In the genomic region with DNA sequence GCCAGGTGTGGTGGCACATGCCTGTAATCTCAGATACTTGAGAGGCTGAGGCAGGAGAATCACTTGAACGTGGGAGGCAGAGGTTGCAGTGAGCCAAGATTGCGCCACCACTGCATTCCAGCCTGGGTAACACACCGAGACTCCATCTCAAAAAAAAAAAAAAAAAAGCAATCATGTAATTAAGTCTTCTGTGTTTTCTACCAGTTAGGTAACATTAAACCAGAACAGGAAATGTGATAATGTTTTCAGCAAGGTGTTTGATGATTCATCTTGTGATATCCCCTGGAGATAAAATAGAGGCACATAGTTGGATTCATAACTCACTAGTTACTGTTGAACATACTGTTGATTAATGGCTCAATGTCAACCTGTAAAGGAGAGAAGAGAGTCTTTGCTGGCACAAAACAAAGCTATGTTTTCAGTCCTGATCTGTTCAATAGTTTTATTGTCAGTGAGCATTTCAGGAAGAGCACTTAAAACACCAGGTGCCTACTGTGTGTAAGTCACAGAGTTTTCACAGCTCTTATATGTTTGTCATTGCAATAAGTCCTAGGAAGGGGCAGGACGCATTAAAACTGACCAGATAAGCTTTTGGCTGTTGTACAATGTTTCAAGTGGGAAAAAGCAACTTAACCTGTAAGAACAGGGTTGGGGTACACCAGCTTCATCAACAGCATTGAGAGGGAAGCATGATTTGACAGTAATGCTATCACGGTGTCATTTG, we compare ENCODE assay signal across 14 cellular contexts. TPM values are rescaled to one million over a fixed set of nuclear protein-coding genes. Genes with fewer than 3 reads are reported as not detected.
DNase-seq lines count a peak whose midpoint lies in the region; ATAC-seq, FAIRE-seq and TF ChIP-seq lines count a peak whose summit lies in the region.
"Had no signal": no experiment of that assay in that cellular context is flagged by ENCODE, and none has a peak within 500 bp of the region (broad histone marks: within the 10 kb centered on the region; RNA-seq: fewer than 3 reads in every experiment).

No MANE protein-coding gene starts in this region.

- FAIRE-seq in RCC 7860 (lab: Jason Lieb, UNC) = peak; percentile 49

- H3K36me3 ChIP-seq in right atrium auricular region = peaks cover 14% of the 10 kb centered on the region
- H3K36me3 ChIP-seq: neural progenitor cell had no signal

- TF ChIP-seq CTCF in right atrium auricular region (IDR thresholded peaks at IDR 0.05) (no peak), fibroblast of villous mesenchyme (IDR thresholded peaks at IDR 0.05; ENCODE audit: insufficient read depth, low read depth, low read length) (no peak), type B pancreatic cell (conservative IDR thresholded peaks at IDR 0.05) (no peak), GM10248 (IDR thresholded peaks at IDR 0.05; ENCODE audit: control extremely low read depth, extremely low read depth, low read depth, missing control alignments) (no peak)

- H3K27ac Mint-ChIP-seq in type B pancreatic cell = peak overlapping the region; percentile 75
- H3K27ac Mint-ChIP-seq: neural progenitor cell had no signal

- no peaks in the 10 kb centered on the region for H3K27me3 ChIP-seq in right atrium auricular region
- H3K27me3 ChIP-seq: BLaER1, dorsolateral prefrontal cortex, neural progenitor cell had no signal

- H3K4me3 ChIP-seq in right atrium auricular region = no peak overlapping the region
- H3K4me3 ChIP-seq in fibroblast of villous mesenchyme (ENCODE audit: low read depth, low read length) = no peak overlapping the region
- H3K4me3 ChIP-seq: BLaER1, dorsolateral prefrontal cortex, neural progenitor cell had no signal

- H3K27me3 Mint-ChIP-seq in type B pancreatic cell = no peaks in the 10 kb centered on the region

- no peaks in the 10 kb centered on the region for H3K4me1 ChIP-seq in right atrium auricular region
- H3K4me1 ChIP-seq: BLaER1, neural progenitor cell had no signal

- no peak overlapping the region for H3K27ac ChIP-seq in right atrium auricular region
- H3K27ac ChIP-seq: BLaER1, dorsolateral prefrontal cortex, KMS-11, neural progenitor cell had no signal

- intact Hi-C loops in left cardiac atrium (cut with DNase I) = no loop called here

- H3K9me3 ChIP-seq in right atrium auricular region = no peaks in the 10 kb centered on the region
- H3K9me3 ChIP-seq: BLaER1 had no signal

- peak; percentile 36 for DNase-seq in left cardiac atrium
- no peak for DNase-seq in right atrium auricular region (ENCODE audit: low spot score)
- peak; percentile 73 for DNase-seq in RCC 7860 (ENCODE audit: low spot score)
- DNase-seq in fibroblast of villous mesenchyme (ENCODE audit: low read depth) = peak; percentile 34
- DNase-seq in type B pancreatic cell (ENCODE audit: extremely low spot score, unreplicated experiment) = no peak
- no peak for DNase-seq in GM10248 (ENCODE audit: extremely low spot score)
- DNase-seq: dorsolateral prefrontal cortex; NK-92 treated with Interleukin-12 subunit alpha and Interleukin-12 subunit beta, amount 100 ng/mL, for 24 hours had no signal

- ATAC-seq in left cardiac atrium = peak in 1 of 2 donors; percentile 78
- ATAC-seq in GM18517 (IDR thresholded peaks at IDR 0.05; ENCODE audit: unreplicated experiment) = no peak
- ATAC-seq in HG02588 (IDR thresholded peaks at IDR 0.05; ENCODE audit: unreplicated experiment) = no peak

- peaks cover 4% of the 10 kb centered on the region for H3K4me1 Mint-ChIP-seq in type B pancreatic cell (ENCODE audit: unreplicated experiment)
- H3K4me1 Mint-ChIP-seq: neural progenitor cell had no signal

- no peaks in the 10 kb centered on the region for H3K9me3 Mint-ChIP-seq in type B pancreatic cell
- H3K9me3 Mint-ChIP-seq: neural progenitor cell had no signal

- peaks cover under 1% of the 10 kb centered on the region for H3K36me3 Mint-ChIP-seq in type B pancreatic cell
- H3K36me3 Mint-ChIP-seq: neural progenitor cell had no signal

- POLR2A ChIA-PET in GM10248 (lab: Yijun Ruan, JAX) = no interaction called here

- peak overlapping the region; percentile 45 for H3K4me3 Mint-ChIP-seq in type B pancreatic cell
- H3K4me3 Mint-ChIP-seq: neural progenitor cell had no signal

- CTCF ChIA-PET in GM10248 (lab: Yijun Ruan, JAX) = interaction anchor here (1.2 to 17.4 kb wide), 2 partner anchors 8 to 25 kb away, joined by 3 to 155 read pairs; a partner anchor contains a TSS

RNA-seq across cellular contexts. Expression of a gene that starts 19.5 kb away (rescaled TPM):
- total RNA-seq in left cardiac atrium = 10 to 100 TPM; 43.6 to 52.8 TPM
- 10 to 100 TPM; 39.1 to 39.3 TPM for total RNA-seq in right atrium auricular region
- 40.9 and 60.5 TPM in 2 replicates for total RNA-seq in fibroblast of villous mesenchyme
- 63.4 and 68.5 TPM in 2 replicates for total RNA-seq in type B pancreatic cell (ENCODE audit: low replicate concordance)

RNA-seq across cellular contexts. Expression of a gene that starts 22.8 kb away (rescaled TPM):
- total RNA-seq in left cardiac atrium (under 1 TPM; 0.13 to 0.15 TPM), right atrium auricular region (not detected), fibroblast of villous mesenchyme (not detected in 2 replicates), type B pancreatic cell (ENCODE audit: low replicate concordance) (0.27 and 0.74 TPM in 2 replicates)
- total RNA-seq: subcutaneous adipose tissue had no signal

RNA-seq across cellular contexts. Expression of a gene that starts 22.9 kb away (rescaled TPM):
- total RNA-seq in left cardiac atrium (1 to 10 TPM; 6.8 to 7.8 TPM), right atrium auricular region (10 to 100 TPM in 1 of 2 donors, 1 to 10 TPM in 1; 8.6 to 10.3 TPM), fibroblast of villous mesenchyme (10.3 and 25.9 TPM in 2 replicates), type B pancreatic cell (ENCODE audit: low replicate concordance) (11.0 and 16.6 TPM in 2 replicates)

RNA-seq across cellular contexts. Expression of a gene that starts 45.8 kb away (rescaled TPM):
- 1 to 10 TPM in 1 of 2 donors, under 1 TPM in 1; 0.94 to 2.0 TPM for total RNA-seq in left cardiac atrium
- total RNA-seq in right atrium auricular region = under 1 TPM in 1 of 2 donors, not detected in 1; 0.67 TPM
- 0.86 and 1.6 TPM in 2 replicates for total RNA-seq in fibroblast of villous mesenchyme
- total RNA-seq in type B pancreatic cell (ENCODE audit: low replicate concordance) = 1.2 and 7.8 TPM in 2 replicates

RNA-seq across cellular contexts. Expression of a gene that starts 50.2 kb away (rescaled TPM):
- not detected for total RNA-seq in left cardiac atrium
- total RNA-seq in right atrium auricular region = not detected
- not detected in 2 replicates for total RNA-seq in fibroblast of villous mesenchyme
- not detected in 2 replicates for total RNA-seq in type B pancreatic cell (ENCODE audit: low replicate concordance)
- total RNA-seq: subcutaneous adipose tissue had no signal

Comparison
In these comparisons a context has a peak if more than half of its experiments do, and no peak if none do; other contexts are left out.
1. DNase-seq: peak in left cardiac atrium (single experiment), RCC 7860 (single experiment) and fibroblast of villous mesenchyme (single experiment); none in right atrium auricular region (single experiment), type B pancreatic cell (single experiment) and GM10248 (single experiment).